ENCODE assay signal across 13 cellular contexts in the genomic region with DNA sequence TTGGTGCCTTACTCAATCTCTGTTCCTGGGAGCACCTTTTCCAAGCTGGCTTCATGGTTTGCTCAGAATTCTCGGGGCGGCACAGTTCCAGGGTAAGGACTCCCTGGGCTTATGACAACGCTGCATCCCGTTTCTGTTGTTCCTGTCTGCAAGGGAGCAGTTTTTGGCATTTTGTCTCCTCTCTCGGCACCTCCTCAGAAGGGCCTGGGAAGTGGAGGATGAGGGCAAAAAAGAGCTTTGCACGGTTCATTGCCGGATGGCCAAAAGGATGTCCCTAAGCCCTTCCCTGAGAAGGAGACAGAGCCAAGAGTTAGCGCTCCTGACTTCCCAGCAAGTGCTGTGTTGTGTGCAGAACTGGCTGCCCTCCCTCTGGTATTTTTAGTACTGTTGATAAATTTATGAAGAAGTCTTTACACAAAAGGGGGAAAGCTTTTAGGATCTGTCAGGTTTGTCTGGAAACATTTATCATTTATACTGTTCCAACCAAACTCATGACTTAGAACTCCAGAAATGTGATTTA. TPM values are rescaled to one million over a fixed set of nuclear protein-coding genes. Genes with fewer than 3 reads are reported as not detected.
DNase-seq lines count a peak whose midpoint lies in the region; ATAC-seq and TF ChIP-seq lines count a peak whose summit lies in the region.
"Had no signal": no experiment of that assay in that cellular context is flagged by ENCODE, and none has a peak within 500 bp of the region (broad histone marks: within the 10 kb centered on the region; RNA-seq: fewer than 3 reads in every experiment).

No MANE protein-coding gene starts in this region.

- no peak overlapping the region for H3K4me3 Mint-ChIP-seq in CD4-positive, CD25-positive, alpha-beta regulatory T cell

- H3K27me3 Mint-ChIP-seq in CD4-positive, CD25-positive, alpha-beta regulatory T cell = no peaks in the 10 kb centered on the region

- H3K9ac ChIP-seq in skeletal muscle tissue (ENCODE audit: low read depth in 1 of 3, low read length in 3 of 3) = peak overlapping the region in 1 of 3 donors; percentile 23

- peak in 1 of 2 donors; percentile 32 for TF ChIP-seq POLR2A in adrenal gland (IDR thresholded peaks at IDR 0.05)

- H3K9me3 ChIP-seq in CD4-positive, CD25-positive, alpha-beta regulatory T cell (ENCODE audit: control insufficient read depth in 2 of 2, low read length in 2 of 2) = no peaks in the 10 kb centered on the region
- H3K9me3 ChIP-seq in adrenal gland (replicated peaks in 1 of 3) = no peaks in the 10 kb centered on the region
- H3K9me3 ChIP-seq in skeletal muscle tissue (ENCODE audit: control insufficient read depth in 3 of 3, low read length in 3 of 3) = no peaks in the 10 kb centered on the region
- H3K9me3 ChIP-seq: ovary had no signal

- no peak overlapping the region for H3K4me3 ChIP-seq in CD4-positive, CD25-positive, alpha-beta regulatory T cell (ENCODE audit: low read depth, low read length)
- H3K4me3 ChIP-seq in adrenal gland (no peak overlapping the region), skeletal muscle tissue (ENCODE audit: low read length in 3 of 3) (peak overlapping the region in 2 of 3 donors; percentile 20 to 30)
- H3K4me3 ChIP-seq: ovary had no signal

- no peak overlapping the region for H3K27ac ChIP-seq in CD4-positive, CD25-positive, alpha-beta regulatory T cell (ENCODE audit: insufficient read depth, low read length, poor library complexity, severe bottlenecking)
- peak overlapping the region; percentile 30 to 80 (median 76) for H3K27ac ChIP-seq in adrenal gland
- H3K27ac ChIP-seq in skeletal muscle tissue (ENCODE audit: low read depth, low read length) = peak overlapping the region; percentile 66
- H3K27ac ChIP-seq: ovary had no signal

- intact Hi-C loops in adrenal gland (cut with DNase I) = no loop called here
- intact Hi-C loops in Right ventricle myocardium superior (cut with DNase I) = no loop called here

- peaks cover 6% of the 10 kb centered on the region for H3K36me3 Mint-ChIP-seq in CD4-positive, CD25-positive, alpha-beta regulatory T cell

- 28 to 55% (median 47%) methylated on average over 7 to 8 of the region's 8 CpGs for WGBS in adrenal gland, 4 donors

- H3K4me1 Mint-ChIP-seq in CD4-positive, CD25-positive, alpha-beta regulatory T cell = peaks cover 6 to 22% (median 13%) of the 10 kb centered on the region in 4 donors

- no peaks in the 10 kb centered on the region for H3K9me3 Mint-ChIP-seq in CD4-positive, CD25-positive, alpha-beta regulatory T cell

- TF ChIP-seq CTCF in adrenal gland (IDR thresholded peaks at IDR 0.05) = no peak

- no peaks in the 10 kb centered on the region for H3K4me1 ChIP-seq in CD4-positive, CD25-positive, alpha-beta regulatory T cell (ENCODE audit: control insufficient read depth, insufficient read depth, low read length, poor library complexity, severe bottlenecking)
- H3K4me1 ChIP-seq in adrenal gland (replicated peaks in 1 of 2) (peaks cover 22 to 24% of the 10 kb centered on the region in 2 donors), skeletal muscle tissue (ENCODE audit: control insufficient read depth in 3 of 3, insufficient read depth in 3 of 3, low read length in 3 of 3) (peaks cover 10 to 11% (median 10%) of the 10 kb centered on the region in 3 donors)

- peak overlapping the region in 2 of 3 donors; percentile 34 to 36 for H3K27ac Mint-ChIP-seq in CD4-positive, CD25-positive, alpha-beta regulatory T cell

- no peaks in the 10 kb centered on the region for H3K27me3 ChIP-seq in CD4-positive, CD25-positive, alpha-beta regulatory T cell (ENCODE audit: control insufficient read depth, insufficient read depth, low read length)
- H3K27me3 ChIP-seq in adrenal gland (no peaks in the 10 kb centered on the region), skeletal muscle tissue (ENCODE audit: control insufficient read depth in 3 of 3, insufficient read depth in 3 of 3, low read length in 3 of 3) (no peaks in the 10 kb centered on the region)
- H3K27me3 ChIP-seq: ovary had no signal

- DNase-seq in CD4-positive, CD25-positive, alpha-beta regulatory T cell = no peak
- DNase-seq in adrenal gland = peak; percentile 22 to 71 (median 65)
- DNase-seq in Right ventricle myocardium superior = no peak
- no peak for DNase-seq in NCI-H510A treated with DMSO at 0.1 percent for 48 hours (lab: John Stamatoyannopoulos, UW)
- no peak for DNase-seq in NCI-H82 (lab: John Stamatoyannopoulos, UW)
- DNase-seq: amygdala; NCI-H2171; stimulated activated CD4-positive, alpha-beta T cell treated with anti-CD3 and anti-CD28 coated beads, Interleukin-4, amount 100 ng/mL, for 4 hours had no signal

- no peaks in the 10 kb centered on the region for H3K36me3 ChIP-seq in CD4-positive, CD25-positive, alpha-beta regulatory T cell (ENCODE audit: control insufficient read depth, insufficient read depth, low read length)
- no peaks in the 10 kb centered on the region for H3K36me3 ChIP-seq in adrenal gland (replicated peaks in 1 of 2)
- peaks cover 0 to 7% (median 0%) of the 10 kb centered on the region in 3 donors for H3K36me3 ChIP-seq in skeletal muscle tissue (ENCODE audit: control insufficient read depth in 3 of 3, insufficient read depth in 3 of 3, low read length in 3 of 3)
- H3K36me3 ChIP-seq: ovary had no signal

- no peak for ATAC-seq in CD4-positive, CD25-positive, alpha-beta regulatory T cell (ENCODE audit: low read depth in 2 of 2)
- ATAC-seq in Right ventricle myocardium superior (ENCODE audit: poor library complexity) = peak; percentile 90
- no peak for ATAC-seq in HG03280 (IDR thresholded peaks at IDR 0.05; ENCODE audit: unreplicated experiment)
- ATAC-seq in GM19467 (IDR thresholded peaks at IDR 0.05; ENCODE audit: unreplicated experiment) = no peak
- ATAC-seq: left lobe of liver had no signal

RNA-seq across cellular contexts. Expression of gene SRD5A3, which starts 13.4 kb away (rescaled TPM):
- 3.9 TPM for total RNA-seq in CD4-positive, CD25-positive, alpha-beta regulatory T cell
- polyA plus RNA-seq in CD4-positive, CD25-positive, alpha-beta regulatory T cell = 10 to 100 TPM in 1 of 4 donors, 1 to 10 TPM in 3; 7.7 to 18.4 (median 8.7) TPM
- 10 to 100 TPM; 12.5 to 28.4 (median 19.1) TPM for total RNA-seq in adrenal gland
- 10 to 100 TPM in 2 of 3 donors, 1 to 10 TPM in 1; 6.8 to 15.8 (median 15.7) TPM for polyA plus RNA-seq in adrenal gland
- 8.3 TPM for total RNA-seq in Right ventricle myocardium superior
- total RNA-seq in skeletal muscle tissue = 4.2 TPM

RNA-seq across cellular contexts. Expression of gene TMEM165, which starts 36.3 kb away (rescaled TPM):
- total RNA-seq in CD4-positive, CD25-positive, alpha-beta regulatory T cell = 44.0 TPM
- polyA plus RNA-seq in CD4-positive, CD25-positive, alpha-beta regulatory T cell = 10 to 100 TPM; 34.5 to 50.1 (median 44.7) TPM
- total RNA-seq in adrenal gland (100 to 1,000 TPM in 7 of 8 donors, 10 to 100 TPM in 1; 96.8 to 290 (median 202) TPM), Right ventricle myocardium superior (34.3 TPM), skeletal muscle tissue (88.7 TPM)
- 100 to 1,000 TPM in 1 of 3 donors, 10 to 100 TPM in 2; 52.4 to 118 (median 92.6) TPM for polyA plus RNA-seq in adrenal gland

Comparison
In these comparisons a context has a peak if more than half of its experiments do, and no peak if none do; other contexts are left out.
1. DNase-seq: peak in adrenal gland (7 of 7); none in CD4-positive, CD25-positive, alpha-beta regulatory T cell (0 of 3), Right ventricle myocardium superior (single experiment), NCI-H510A treated with DMSO at 0.1 percent for 48 hours (single experiment) and NCI-H82 (single experiment).
2. H3K4me3 ChIP-seq: peak in skeletal muscle tissue (2 of 3); none in CD4-positive, CD25-positive, alpha-beta regulatory T cell (single experiment) and adrenal gland (0 of 4).